ENCODE assay signal across 26 cellular contexts in the genomic region with DNA sequence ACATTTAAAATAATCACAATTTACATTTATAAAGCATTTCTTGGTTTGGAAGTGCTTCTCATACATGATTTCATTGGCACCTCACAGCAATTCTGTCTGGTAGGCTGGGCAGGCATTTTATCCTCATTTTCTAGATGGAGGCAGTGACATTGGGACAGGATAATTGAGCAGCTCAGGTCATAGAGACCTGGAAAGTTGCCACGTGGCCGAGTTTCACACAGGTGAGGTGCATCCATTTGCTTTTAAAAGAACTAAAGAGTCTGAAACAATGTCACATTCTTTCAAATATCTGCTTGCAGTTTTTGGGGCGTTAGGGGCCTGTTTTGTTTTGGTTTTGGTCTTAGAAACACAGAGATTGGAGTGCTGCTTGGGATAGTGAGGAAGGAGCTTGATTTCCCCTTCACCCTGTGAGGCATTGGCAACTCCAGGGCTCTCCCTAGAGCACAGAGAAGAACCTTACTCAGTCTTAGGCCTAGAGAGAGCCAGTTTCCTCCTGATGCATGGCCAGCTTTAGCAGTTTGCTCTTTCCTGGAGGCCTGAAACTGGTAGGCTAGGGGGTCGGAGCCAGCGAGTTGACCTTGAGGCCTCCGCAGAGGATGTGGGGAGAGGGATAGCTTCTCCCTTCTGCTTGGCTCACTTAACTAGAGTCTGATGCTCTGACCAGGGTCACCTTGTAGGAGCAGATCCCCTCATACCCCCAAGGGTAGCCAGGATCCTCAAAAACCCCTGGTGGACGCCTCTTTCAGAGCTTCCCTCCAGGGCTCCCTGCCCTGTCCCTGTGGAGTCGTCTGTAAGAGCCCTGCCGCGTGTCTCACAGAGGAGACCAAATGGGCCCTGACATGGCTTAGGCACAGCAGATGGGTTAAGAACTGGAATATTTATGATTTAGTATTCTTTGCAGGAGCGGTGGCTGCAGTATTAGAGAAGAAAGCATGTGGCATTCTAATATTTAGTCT.
"Had no signal": no experiment of that assay in that cellular context is flagged by ENCODE, and none has a peak within 500 bp of the region (broad histone marks: within the 10 kb centered on the region; RNA-seq: fewer than 3 reads in every experiment).

No MANE protein-coding gene starts in this region.

- H3K27ac Mint-ChIP-seq: activated CD8-positive, alpha-beta memory T cell treated with anti-CD3 and anti-CD28 coated beads, Interleukin-2, amount 10 ng/mL, durations not matched to agents 7 days and 5 days; activated naive CD4-positive, alpha-beta T cell treated with anti-CD3 and anti-CD28 coated beads, Interleukin-2, amount 50 U/mL, for 24 hours; activated T-cell treated with anti-CD3 and anti-CD28 coated beads, Interleukin-2, amount 50 U/mL, for 24 hours; activated T-helper 1 cell treated with anti-CD3 and anti-CD28 coated beads, Interleukin-12 subunit alpha, Interleukin-12 subunit beta, Interleukin-2, Interleukin-4 antibody, amounts not matched to agents 30 ng/mL and 10 ng/mL and 1 ng/mL, durations not matched to agents 14 hours and 24 hours and 36 hours had no signal

- H3K36me3 Mint-ChIP-seq: activated CD8-positive, alpha-beta memory T cell treated with anti-CD3 and anti-CD28 coated beads, Interleukin-2, amount 10 ng/mL, durations not matched to agents 7 days and 5 days; activated naive CD4-positive, alpha-beta T cell treated with anti-CD3 and anti-CD28 coated beads, Interleukin-2, amount 50 U/mL, for 24 hours had no signal

- DNase-seq: activated CD4-positive, alpha-beta T cell treated with anti-CD3 and anti-CD28 coated beads for 48 hours; activated CD4-positive, alpha-beta T cell treated with anti-CD3 and anti-CD28 coated beads, Interleukin-2, amount 50 U/mL, for 4 hours; activated CD4-positive, CD25-positive, alpha-beta regulatory T cell treated with anti-CD3 and anti-CD28 coated beads, Interleukin-2, amount 50 U/mL, for 72 hours; activated CD8-positive, alpha-beta memory T cell treated with anti-CD3 and anti-CD28 coated beads, Interleukin-2, amount 10 ng/mL, durations not matched to agents 7 days and 5 days; activated effector memory CD4-positive, alpha-beta T cell treated with Interleukin-2 at 50 U/mL for 16 hours; activated naive CD4-positive, alpha-beta T cell; activated T-cell treated with anti-CD3 and anti-CD28 coated beads, Interleukin-2, amount 50 U/mL, for 24 hours; aorta; central memory CD4-positive, alpha-beta T cell; Karpas-422; MM.1S; NCI-H146; NCI-H187 treated with DMSO at 0.1 percent for 48 hours; NCI-H2081 treated with DMSO at 0.1 percent for 48 hours; NCI-H345; NCI-H526 treated with DMSO at 0.1 percent for 48 hours; PC-3; T-helper 1 cell; WERI-Rb-1 had no signal

- H3K9me3 Mint-ChIP-seq: activated naive CD4-positive, alpha-beta T cell treated with anti-CD3 and anti-CD28 coated beads, Interleukin-2, amount 50 U/mL, for 24 hours; activated T-cell treated with anti-CD3 and anti-CD28 coated beads, Interleukin-2, amount 50 U/mL, for 24 hours; activated T-helper 1 cell treated with anti-CD3 and anti-CD28 coated beads, Interleukin-12 subunit alpha, Interleukin-12 subunit beta, Interleukin-2, Interleukin-4 antibody, amounts not matched to agents 30 ng/mL and 10 ng/mL and 1 ng/mL, durations not matched to agents 14 hours and 24 hours and 36 hours had no signal

- H3K27ac ChIP-seq: SK-N-MC, WERI-Rb-1 had no signal

- ATAC-seq: activated CD8-positive, alpha-beta memory T cell treated with anti-CD3 and anti-CD28 coated beads, Interleukin-2, amount 10 ng/mL, durations not matched to agents 7 days and 5 days; K562; PC-3; Right ventricle myocardium inferior had no signal

- H3K4me3 ChIP-seq: K562, SK-N-MC had no signal

- H3K27me3 Mint-ChIP-seq: activated naive CD4-positive, alpha-beta T cell treated with anti-CD3 and anti-CD28 coated beads, Interleukin-2, amount 50 U/mL, for 24 hours; activated T-cell treated with anti-CD3 and anti-CD28 coated beads, Interleukin-2, amount 50 U/mL, for 24 hours had no signal

- H3K36me3 ChIP-seq: WERI-Rb-1 had no signal

- H3K4me3 Mint-ChIP-seq: activated CD8-positive, alpha-beta memory T cell treated with anti-CD3 and anti-CD28 coated beads, Interleukin-2, amount 10 ng/mL, durations not matched to agents 7 days and 5 days; activated naive CD4-positive, alpha-beta T cell treated with anti-CD3 and anti-CD28 coated beads, Interleukin-2, amount 50 U/mL, for 24 hours; activated T-cell treated with anti-CD3 and anti-CD28 coated beads, Interleukin-2, amount 50 U/mL, for 24 hours; activated T-helper 1 cell treated with anti-CD3 and anti-CD28 coated beads, Interleukin-12 subunit alpha, Interleukin-12 subunit beta, Interleukin-2, Interleukin-4 antibody, amounts not matched to agents 30 ng/mL and 10 ng/mL and 1 ng/mL, durations not matched to agents 14 hours and 24 hours and 36 hours had no signal

- H3K4me1 Mint-ChIP-seq: activated CD8-positive, alpha-beta memory T cell treated with anti-CD3 and anti-CD28 coated beads, Interleukin-2, amount 10 ng/mL, durations not matched to agents 7 days and 5 days; activated naive CD4-positive, alpha-beta T cell treated with anti-CD3 and anti-CD28 coated beads, Interleukin-2, amount 50 U/mL, for 24 hours had no signal

- FAIRE-seq: bronchial epithelial cell, K562, RCC 7860 had no signal
